ENCODE assay signal across 8 cellular contexts in the genomic region with DNA sequence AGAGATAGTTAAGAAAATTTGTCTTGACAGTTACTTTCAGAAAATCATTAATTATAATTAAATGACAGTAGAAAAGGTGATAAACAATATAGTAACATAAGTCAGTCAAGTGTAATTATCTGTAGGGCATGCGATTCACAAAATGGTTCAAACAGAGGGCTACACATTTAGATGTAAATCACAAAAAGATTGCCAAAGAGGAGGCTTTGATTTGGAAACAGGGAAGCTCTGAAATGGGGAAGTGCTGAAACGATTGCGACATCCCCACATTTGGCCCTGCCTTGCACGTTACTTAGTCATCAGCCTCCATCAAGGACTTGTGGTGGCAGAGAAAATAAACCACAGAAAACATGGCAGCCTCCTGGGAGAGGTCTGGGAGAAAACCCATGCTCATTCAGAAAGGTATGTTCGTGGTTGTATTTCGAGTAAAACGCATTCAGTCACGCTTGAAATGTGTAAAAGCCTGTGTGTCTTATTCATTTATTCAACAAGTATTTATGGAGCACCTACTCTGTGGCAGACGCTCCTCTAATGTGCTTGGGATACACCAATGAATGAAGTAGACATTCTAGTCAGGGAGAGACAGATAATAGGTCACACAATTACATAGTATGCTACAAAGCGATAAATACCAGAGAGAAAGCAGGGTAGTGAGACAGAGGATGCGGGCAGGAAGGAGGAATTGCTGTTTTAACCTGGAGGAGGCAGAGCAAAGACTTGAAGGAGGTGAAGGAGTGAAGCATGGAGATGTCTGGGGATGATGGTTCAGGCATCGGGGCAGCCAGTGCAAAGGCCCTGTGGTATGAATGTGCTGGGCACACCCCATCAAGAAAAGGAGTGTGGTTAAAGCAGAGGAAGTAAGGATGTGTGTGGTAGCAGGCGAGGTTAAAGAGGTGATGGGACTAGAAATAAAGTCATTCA. TPM values are rescaled to one million over a fixed set of nuclear protein-coding genes. Genes with fewer than 3 reads are reported as not detected.
DNase-seq lines count a peak whose midpoint lies in the region; ATAC-seq and TF ChIP-seq lines count a peak whose summit lies in the region.

No MANE protein-coding gene starts in this region.

- no peak for TF ChIP-seq CTCF in AG04449 (IDR thresholded peaks at IDR 0.05; ENCODE audit: insufficient read depth, low read length, missing control alignments)

- CTCF ChIA-PET in AG04449 (lab: Yijun Ruan, JAX), result interaction anchor here (0.7 kb wide), 1 partner anchor 14 kb away, joined by 4 read pairs; no protein-coding TSS in a partner anchor

- DNase-seq in AG04449 (ENCODE audit: low read depth, low spot score) (peak; percentile 93), NCI-H187 treated with DMSO at 0.1 percent for 48 hours (lab: John Stamatoyannopoulos, UW) (peak; percentile 29), islet precursor cell (peak; percentile 88), superior temporal gyrus (ENCODE audit: extremely low spot score) (peak; percentile 44)
- DNase-seq in activated T-helper 2 cell treated with anti-CD3 and anti-CD28 coated beads, Interferon-gamma antibody, Interleukin-2, Interleukin-4, amounts not matched to agents 10 μg/mL and 5 μg/mL and 100 μg/mL, durations not matched to agents 14 hours and 24 hours and 36 hours (ENCODE audit: low spot score), result peak; percentile 21

- POLR2A ChIA-PET in AG04449 (lab: Yijun Ruan, JAX), result interaction anchor here (0.7 kb wide), 1 partner anchor 41 kb away, joined by 4 read pairs; no protein-coding TSS in a partner anchor

- ATAC-seq in GM18502 (IDR thresholded peaks at IDR 0.05; ENCODE audit: poor library complexity, unreplicated experiment), result peak; percentile 67
- ATAC-seq in HG02870 (IDR thresholded peaks at IDR 0.05; ENCODE audit: unreplicated experiment), result peak; percentile 62
- no peak for ATAC-seq in GM19328 (IDR thresholded peaks at IDR 0.05; ENCODE audit: unreplicated experiment)

- H3K27me3 Mint-ChIP-seq in activated T-helper 2 cell treated with anti-CD3 and anti-CD28 coated beads, Interferon-gamma antibody, Interleukin-2, Interleukin-4, amounts not matched to agents 10 μg/mL and 5 μg/mL and 100 μg/mL, durations not matched to agents 14 hours and 24 hours and 36 hours (ENCODE audit: low read depth), result no peaks in the 10 kb centered on the region

- H3K9me3 Mint-ChIP-seq in activated T-helper 2 cell treated with anti-CD3 and anti-CD28 coated beads, Interferon-gamma antibody, Interleukin-2, Interleukin-4, amounts not matched to agents 10 μg/mL and 5 μg/mL and 100 μg/mL, durations not matched to agents 14 hours and 24 hours and 36 hours, result peaks cover 5% of the 10 kb centered on the region

- H3K4me3 Mint-ChIP-seq in activated T-helper 2 cell treated with anti-CD3 and anti-CD28 coated beads, Interferon-gamma antibody, Interleukin-2, Interleukin-4, amounts not matched to agents 10 μg/mL and 5 μg/mL and 100 μg/mL, durations not matched to agents 14 hours and 24 hours and 36 hours (ENCODE audit: low read depth), result peak overlapping the region; percentile 5

- peak overlapping the region; percentile 51 for H3K27ac Mint-ChIP-seq in activated T-helper 2 cell treated with anti-CD3 and anti-CD28 coated beads, Interferon-gamma antibody, Interleukin-2, Interleukin-4, amounts not matched to agents 10 μg/mL and 5 μg/mL and 100 μg/mL, durations not matched to agents 14 hours and 24 hours and 36 hours

- no peak overlapping the region for H3K4me3 ChIP-seq in AG04449 (ENCODE audit: low read depth, low read length)

- H3K36me3 Mint-ChIP-seq in activated T-helper 2 cell treated with anti-CD3 and anti-CD28 coated beads, Interferon-gamma antibody, Interleukin-2, Interleukin-4, amounts not matched to agents 10 μg/mL and 5 μg/mL and 100 μg/mL, durations not matched to agents 14 hours and 24 hours and 36 hours (ENCODE audit: low read depth), result peaks cover 44% of the 10 kb centered on the region

- peaks cover 51% of the 10 kb centered on the region for H3K4me1 Mint-ChIP-seq in activated T-helper 2 cell treated with anti-CD3 and anti-CD28 coated beads, Interferon-gamma antibody, Interleukin-2, Interleukin-4, amounts not matched to agents 10 μg/mL and 5 μg/mL and 100 μg/mL, durations not matched to agents 14 hours and 24 hours and 36 hours (ENCODE audit: low read depth)

- intact Hi-C loops in activated T-helper 2 cell treated with anti-CD3 and anti-CD28 coated beads, Interferon-gamma antibody, Interleukin-2, Interleukin-4, amounts not matched to agents 10 μg/mL and 5 μg/mL and 100 μg/mL, durations not matched to agents 14 hours and 24 hours and 36 hours (cut with micrococcal nuclease), result loop anchor here (10.0 kb wide), 1 partner anchor 157 kb away; no protein-coding TSS in a partner anchor

RNA-seq across cellular contexts. Expression of a gene that starts 7.8 kb away (rescaled TPM):
- 32.9 and 34.8 TPM in 2 replicates for total RNA-seq in activated T-helper 2 cell treated with anti-CD3 and anti-CD28 coated beads, Interferon-gamma antibody, Interleukin-2, Interleukin-4, amounts not matched to agents 10 μg/mL and 5 μg/mL and 100 μg/mL, durations not matched to agents 14 hours and 24 hours and 36 hours

Comparison
In these comparisons a context has a peak if more than half of its experiments do, and no peak if none do; other contexts are left out.
1. DNase-seq: peak in every context shown above with its lines; median percentile 93 in AG04449; 88 in islet precursor cell; 44 in superior temporal gyrus; 29 in NCI-H187 treated with DMSO at 0.1 percent for 48 hours; 21 in activated T-helper 2 cell treated with anti-CD3 and anti-CD28 coated beads, Interferon-gamma antibody, Interleukin-2, Interleukin-4, amounts not matched to agents 10 μg/mL and 5 μg/mL and 100 μg/mL, durations not matched to agents 14 hours and 24 hours and 36 hours.